Comparison of ENCODE assay signal across 11 cellular contexts in the genomic region with DNA sequence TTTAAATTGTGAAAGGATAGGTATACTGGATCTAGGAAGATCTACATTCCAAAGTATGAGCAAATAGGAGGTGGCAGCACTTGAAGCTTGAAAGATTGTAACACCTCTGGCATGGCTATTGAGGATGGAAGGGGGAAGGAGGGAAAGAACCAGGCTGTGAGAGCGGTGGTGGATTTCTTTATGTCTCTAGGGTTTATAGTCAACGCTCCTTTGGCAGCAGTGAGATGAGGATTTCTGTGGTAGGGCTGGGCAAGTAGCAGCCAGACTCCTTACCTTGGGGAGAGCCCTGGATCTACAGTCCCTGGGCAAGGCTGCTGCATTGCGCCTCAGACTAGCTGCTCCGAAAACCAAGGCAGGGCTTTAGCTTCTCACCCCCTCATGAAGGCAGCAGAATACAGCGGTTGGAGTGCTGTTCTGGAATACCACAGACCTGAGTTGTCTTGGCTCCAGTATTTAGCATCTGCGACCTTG. TPM values are rescaled to one million over a fixed set of nuclear protein-coding genes. Genes with fewer than 3 reads are reported as not detected.
DNase-seq lines count a peak whose midpoint lies in the region; ATAC-seq, FAIRE-seq and TF ChIP-seq lines count a peak whose summit lies in the region.
"Had no signal": no experiment of that assay in that cellular context is flagged by ENCODE, and none has a peak within 500 bp of the region (broad histone marks: within the 10 kb centered on the region; RNA-seq: fewer than 3 reads in every experiment).

No MANE protein-coding gene starts in this region.

- H4K8ac ChIP-seq in H1 (ENCODE audit: extremely low read depth, insufficient read depth, low read length): no peak overlapping the region

- intact Hi-C loops in right lobe of liver (cut with DNase I): no loop called here
- intact Hi-C loops in dorsolateral prefrontal cortex (cut with DNase I): no loop called here

- no peak overlapping the region for H2BK15ac ChIP-seq in H1 (ENCODE audit: low read length)

- CTCF ChIA-PET in SK-N-SH (lab: Yijun Ruan, JAX): interaction anchor here (1.0 kb wide), 1 partner anchor 137 kb away, joined by 3 read pairs; no protein-coding TSS in a partner anchor
- CTCF ChIA-PET in H1 (lab: Charles Lee; ENCODE audit: partially characterized antibody): interaction anchor here (0.6 to 0.9 kb wide), 2 partner anchors 8 to 83 kb away, joined by 3 to 5 read pairs; no protein-coding TSS in a partner anchor

- POLR2A ChIA-PET in SK-N-SH (lab: Yijun Ruan, JAX): no interaction called here
- POLR2A ChIA-PET in H1 (lab: Charles Lee; ENCODE audit: partially characterized antibody): no interaction called here

- H3K27me3 Mint-ChIP-seq in type B pancreatic cell: no peaks in the 10 kb centered on the region
- no peaks in the 10 kb centered on the region for H3K27me3 Mint-ChIP-seq in effector memory CD8-positive, alpha-beta T cell

- H4K20me1 ChIP-seq in SK-N-SH (ENCODE audit: insufficient read depth) (peaks cover 37% of the 10 kb centered on the region), H1 (replicated peaks in 1 of 2; ENCODE audit: control insufficient read depth in 1 of 2, insufficient read depth in 2 of 2, low read length in 2 of 2) (peaks cover 0 to 3% of the 10 kb centered on the region in 2 experiments)

- H3K27me3 ChIP-seq in SK-N-SH (ENCODE audit: insufficient read depth): no peaks in the 10 kb centered on the region
- H3K27me3 ChIP-seq in H1 (replicated peaks in 1 of 4; ENCODE audit: control insufficient read depth in 3 of 4, extremely low read depth in 1 of 4, insufficient read depth in 3 of 4, low read length in 3 of 4): no peaks in the 10 kb centered on the region
- H3K27me3 ChIP-seq in right lobe of liver: no peaks in the 10 kb centered on the region
- no peaks in the 10 kb centered on the region for H3K27me3 ChIP-seq in dorsolateral prefrontal cortex

- H3K4me2 ChIP-seq in SK-N-SH (no peak overlapping the region), H1 (ENCODE audit: insufficient read depth in 1 of 2, low read depth in 2 of 2, low read length in 2 of 2) (peak overlapping the region in 1 of 2 experiments; percentile 56; a peak in 1 of 4 replicates)

- H3K4me3 ChIP-seq in SK-N-SH (ENCODE audit: low read depth in 2 of 2, low read length in 1 of 2): no peak overlapping the region
- H3K4me3 ChIP-seq in H1 (ENCODE audit: extremely low read depth in 1 of 4, insufficient read depth in 2 of 4, low read depth in 3 of 4, low read length in 4 of 4): no peak overlapping the region
- no peak overlapping the region for H3K4me3 ChIP-seq in right lobe of liver
- no peak overlapping the region for H3K4me3 ChIP-seq in dorsolateral prefrontal cortex

- DNase-seq in SK-N-SH: no peak
- no peak for DNase-seq in H1 (ENCODE audit: low read depth in 1 of 2, low spot score in 2 of 2)
- no peak for DNase-seq in right lobe of liver
- DNase-seq in type B pancreatic cell (ENCODE audit: extremely low spot score, unreplicated experiment): no peak
- DNase-seq in effector memory CD8-positive, alpha-beta T cell: no peak
- no peak for DNase-seq in dorsolateral prefrontal cortex
- no peak for DNase-seq in cerebellum (ENCODE audit: low spot score)
- DNase-seq: immature natural killer cell, NCI-H2171 treated with DMSO at 0.1 percent for 48 hours had no signal

- H3K36me3 ChIP-seq in SK-N-SH (replicated peaks in 1 of 2; ENCODE audit: control insufficient read depth in 1 of 2, insufficient read depth in 2 of 2, low read length in 1 of 2): peaks cover 0 to 11% of the 10 kb centered on the region in 2 experiments
- H3K36me3 ChIP-seq in H1 (ENCODE audit: control insufficient read depth in 2 of 4, insufficient read depth in 4 of 4, low read length in 3 of 4): no peaks in the 10 kb centered on the region
- no peaks in the 10 kb centered on the region for H3K36me3 ChIP-seq in right lobe of liver

- H3K23me2 ChIP-seq in H1 (ENCODE audit: low read depth, low read length): no peaks in the 10 kb centered on the region

- peaks cover 4% of the 10 kb centered on the region for H3K9me3 Mint-ChIP-seq in type B pancreatic cell
- no peaks in the 10 kb centered on the region for H3K9me3 Mint-ChIP-seq in effector memory CD8-positive, alpha-beta T cell
- H3K9me3 Mint-ChIP-seq: immature natural killer cell had no signal

- no peaks in the 10 kb centered on the region for H3K9me2 ChIP-seq in SK-N-SH

- FAIRE-seq in H1 (lab: Jason Lieb, UNC): no peak
- FAIRE-seq: colon had no signal

- TF ChIP-seq CTCF in SK-N-SH (IDR thresholded peaks at IDR 0.05) (no peak), H1 (IDR thresholded peaks at IDR 0.05; ENCODE audit: control extremely low read depth in 1 of 3, insufficient read depth in 1 of 3, low read depth in 1 of 3, low read length in 3 of 3) (no peak), right lobe of liver (IDR thresholded peaks at IDR 0.05) (no peak), type B pancreatic cell (conservative IDR thresholded peaks at IDR 0.05) (no peak), dorsolateral prefrontal cortex (IDR thresholded peaks at IDR 0.05 in 54 of 56, conservative IDR thresholded peaks at IDR 0.05 in 2 of 56; ENCODE audit: low read depth in 1 of 56, partially characterized antibody in 56 of 56) (no peak)

- TF ChIP-seq RAD21 in SK-N-SH (IDR thresholded peaks at IDR 0.05; ENCODE audit: low read length): no peak
- TF ChIP-seq RAD21 in H1 (IDR thresholded peaks at IDR 0.05 in 1 of 2, conservative IDR thresholded peaks at IDR 0.05 in 1 of 2; ENCODE audit: low read depth in 2 of 2, low read length in 2 of 2): peak; percentile 15 to 28; a peak in 2 of 4 replicates

- peaks cover 19% of the 10 kb centered on the region for H3K4me1 Mint-ChIP-seq in type B pancreatic cell (ENCODE audit: unreplicated experiment)
- H3K4me1 Mint-ChIP-seq in effector memory CD8-positive, alpha-beta T cell (ENCODE audit: low read depth in 2 of 2): peaks cover 21 to 35% of the 10 kb centered on the region in 2 donors

- H3K14ac ChIP-seq in H1 (ENCODE audit: insufficient read length): no peak overlapping the region

- no peaks in the 10 kb centered on the region for H3K9me3 ChIP-seq in SK-N-SH
- no peaks in the 10 kb centered on the region for H3K9me3 ChIP-seq in H1 (ENCODE audit: insufficient read depth in 2 of 2, low read depth in 1 of 2, low read length in 1 of 2)
- H3K9me3 ChIP-seq in right lobe of liver: no peaks in the 10 kb centered on the region

- no peak overlapping the region for H4K5ac ChIP-seq in H1 (ENCODE audit: insufficient read length, low read depth, low read length)

- TF ChIP-seq POLR2A in H1 (IDR thresholded peaks at IDR 0.05; ENCODE audit: control extremely low read depth in 1 of 2, low read depth in 2 of 2, low read length in 2 of 2) (no peak), right lobe of liver (IDR thresholded peaks at IDR 0.05) (no peak)

- H3K27ac ChIP-seq in SK-N-SH (ENCODE audit: low read depth in 2 of 2, low read length in 1 of 2) (no peak overlapping the region), H1 (ENCODE audit: low read depth, low read length) (no peak overlapping the region), right lobe of liver (peak overlapping the region; percentile 18 to 86 (median 75)), dorsolateral prefrontal cortex (peak overlapping the region in 4 of 59 donors; percentile 20 to 41 (median 28))

- H2AK5ac ChIP-seq in H1 (ENCODE audit: low read depth, low read length): no peak overlapping the region

- H2BK20ac ChIP-seq in H1 (ENCODE audit: low read length): no peak overlapping the region

- WGBS in SK-N-SH (ENCODE audit: low lambda C conversion rate): 93% methylated on average over 4 of the region's 6 CpGs
- 67% methylated on average over 6 of the region's 6 CpGs; no CpG with 5 or more reads in 1 of the 2 experiments for WGBS in H1 (ENCODE audit: extremely low coverage in 1 of 2, insufficient coverage in 1 of 2, insufficient read length in 1 of 2, insufficient replicate concordance in 2 of 2, low coverage in 1 of 2, low lambda C conversion rate in 2 of 2, missing lambda C conversion rate in 1 of 2), 2 experiments
- 55% methylated on average over 3 of the region's 6 CpGs for WGBS in right lobe of liver (ENCODE audit: insufficient coverage, low coverage, low lambda C conversion rate, missing lambda C conversion rate)

- no peak overlapping the region for H3K18ac ChIP-seq in H1 (ENCODE audit: extremely low read depth, low read length)

- H3K4ac ChIP-seq in H1 (replicated peaks; ENCODE audit: insufficient read length, low read depth, low read length): no peak overlapping the region

- peaks cover 3 to 5% of the 10 kb centered on the region in 2 experiments; a peak in 3 of 4 replicates for H3K4me1 ChIP-seq in SK-N-SH (ENCODE audit: control insufficient read depth in 1 of 2, insufficient read depth in 2 of 2, low read depth in 1 of 2, low read length in 1 of 2)
- peaks cover 0 to 6% (median 5%) of the 10 kb centered on the region in 4 experiments; a peak in 5 of 7 replicates for H3K4me1 ChIP-seq in H1 (replicated peaks in 1 of 4; ENCODE audit: control insufficient read depth in 3 of 4, insufficient read depth in 4 of 4, low read length in 3 of 4)
- peaks cover 0 to 74% (median 14%) of the 10 kb centered on the region in 4 donors for H3K4me1 ChIP-seq in right lobe of liver

- H3K4me3 Mint-ChIP-seq in type B pancreatic cell: no peak overlapping the region
- no peak overlapping the region for H3K4me3 Mint-ChIP-seq in effector memory CD8-positive, alpha-beta T cell
- H3K4me3 Mint-ChIP-seq: immature natural killer cell had no signal

- H2BK5ac ChIP-seq in H1 (ENCODE audit: low read depth, low read length): 0 out of 2 replicates have a peak overlapping the region, but pooled peaks have one; percentile 57

- H3K36me3 Mint-ChIP-seq in type B pancreatic cell: peaks cover 5% of the 10 kb centered on the region
- no peaks in the 10 kb centered on the region for H3K36me3 Mint-ChIP-seq in effector memory CD8-positive, alpha-beta T cell (ENCODE audit: insufficient read depth)

- no peak overlapping the region for H2BK120ac ChIP-seq in H1 (replicated peaks; ENCODE audit: low read depth, low read length)

- H3K23ac ChIP-seq in H1 (ENCODE audit: insufficient read length): no peak overlapping the region

- peak overlapping the region; percentile 10 for H3K27ac Mint-ChIP-seq in type B pancreatic cell
- no peak overlapping the region for H3K27ac Mint-ChIP-seq in effector memory CD8-positive, alpha-beta T cell

- ATAC-seq in SK-N-SH treated with all-trans-retinoic acid at 6 μM for 48 hours (peak; percentile 50), right lobe of liver (peak in 2 of 4 donors; percentile 11 to 36)
- ATAC-seq in effector memory CD8-positive, alpha-beta T cell (replicated peaks): no peak

- H4K91ac ChIP-seq in H1 (replicated peaks; ENCODE audit: insufficient read length, low read length): no peak overlapping the region

- TF ChIP-seq EP300 in SK-N-SH (IDR thresholded peaks at IDR 0.05; ENCODE audit: borderline replicate concordance in 1 of 2, low read depth in 1 of 2, low read length in 1 of 2) (no peak), H1 (IDR thresholded peaks at IDR 0.05; ENCODE audit: borderline replicate concordance in 1 of 2, low read depth in 2 of 2, low read length in 2 of 2) (no peak)

- no peak overlapping the region for H3K56ac ChIP-seq in H1 (replicated peaks; ENCODE audit: insufficient read length, low read depth, low read length)

- H3K79me2 ChIP-seq in SK-N-SH (ENCODE audit: insufficient read depth) (peaks cover 91% of the 10 kb centered on the region), H1 (ENCODE audit: control insufficient read depth in 1 of 2, insufficient read depth in 2 of 2, low read length in 2 of 2) (peaks cover 3 to 89% of the 10 kb centered on the region in 2 experiments; a peak in 3 of 4 replicates)

- H2AFZ ChIP-seq in SK-N-SH (ENCODE audit: low read depth) (no peak overlapping the region), H1 (ENCODE audit: low read length) (no peak overlapping the region)

- no peak overlapping the region for H2BK12ac ChIP-seq in H1 (ENCODE audit: low read depth, low read length)

- H3K79me1 ChIP-seq in H1 (ENCODE audit: low read depth, low read length): peaks cover 2% of the 10 kb centered on the region

- H3K9ac ChIP-seq in SK-N-SH (no peak overlapping the region), H1 (replicated peaks in 1 of 4; ENCODE audit: extremely low read depth in 1 of 4, low read depth in 3 of 4, low read length in 3 of 4) (no peak overlapping the region)

- no peaks in the 10 kb centered on the region for H3F3A ChIP-seq in SK-N-SH (replicated peaks; ENCODE audit: insufficient read depth)

RNA-seq across cellular contexts. Expression of a gene that starts 53.2 kb away (rescaled TPM):
- 20.9 and 27.5 TPM in 2 replicates for polyA plus RNA-seq in SK-N-SH (2012; rRNA removed)
- 22.5 and 22.8 TPM in 2 replicates for polyA plus RNA-seq in SK-N-SH (2012; cell fraction: cytosol; rRNA removed)
- 22.5 and 39.7 TPM in 2 replicates for polyA plus RNA-seq in SK-N-SH (2012; cell fraction: nucleus; rRNA removed)
- 22.5 TPM in 2 replicates for total RNA-seq in H1 (2021; fragmentation: NEBNext Ultra II Directional; extraction: Animal tissue kit (Norgen Biotek cat#: 25700))
- 14.3 and 15.6 TPM in 2 replicates for polyA plus RNA-seq in H1 (2011; rRNA removed)
- 12.6 TPM for polyA plus RNA-seq in H1 (2011; cell fraction: cytosol; rRNA removed)
- polyA plus RNA-seq in H1 (2011; cell fraction: nucleus; rRNA removed): 26.9 TPM
- 8.7 to 13.9 TPM (median 10.7 TPM) in 4 replicates for polyA plus RNA-seq in H1 (2012, experiment 1 of 2)
- 1.2 TPM for polyA plus RNA-seq in H1 (2012, experiment 2 of 2)
- 10.5 TPM for polyA plus RNA-seq in H1 (2013, experiment 1 of 2)
- polyA plus RNA-seq in H1 (2013, experiment 2 of 2): 10.3 TPM
- 29.3 and 33.4 TPM in 2 replicates for polyA minus RNA-seq in H1 (2011; rRNA and poly(A)+ RNA removed)
- 15.7 TPM for polyA minus RNA-seq in H1 (2011; cell fraction: cytosol; rRNA and poly(A)+ RNA removed)
- polyA minus RNA-seq in H1 (2011; cell fraction: nucleus; rRNA and poly(A)+ RNA removed): 41.5 TPM
- 10 to 100 TPM; 20.1 to 35.5 (median 25.4) TPM for total RNA-seq in right lobe of liver
- 26.0 and 30.8 TPM in 2 replicates for total RNA-seq in type B pancreatic cell (ENCODE audit: low replicate concordance)
- total RNA-seq in dorsolateral prefrontal cortex: 100 to 1,000 TPM in 48 of 120 experiments, 10 to 100 TPM in 72; 54.3 to 131 (median 97.1) TPM
- total RNA-seq in cerebellum: 46.9 TPM

Comparison
In these comparisons a context has a peak if more than half of its experiments do, and no peak if none do; other contexts are left out.
1. H3K27ac ChIP-seq: peak in right lobe of liver (3 of 3); none in SK-N-SH (0 of 2) and H1 (single experiment).